Comparison of ENCODE assay signal across 8 cellular contexts in the genomic region with DNA sequence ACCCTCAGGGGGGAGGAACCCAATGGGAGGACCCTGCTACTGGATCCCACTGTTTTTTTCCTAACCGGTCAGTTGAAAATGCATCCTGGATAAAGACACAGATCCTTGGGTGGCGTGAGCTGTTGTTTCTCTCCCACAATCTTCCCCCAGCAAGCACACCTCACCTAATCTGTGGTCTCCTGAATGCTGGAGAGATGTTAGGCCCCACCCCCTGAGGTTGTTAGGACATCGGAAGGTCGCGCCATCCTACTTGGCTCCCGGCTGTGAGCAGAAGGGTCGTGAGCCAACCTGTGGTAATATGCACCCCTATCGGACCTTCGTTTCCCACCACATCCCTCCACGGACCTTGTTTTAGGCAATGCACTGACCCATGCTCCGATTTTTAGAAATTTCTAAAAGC.
DNase-seq lines count a peak whose midpoint lies in the region; ATAC-seq and TF ChIP-seq lines count a peak whose summit lies in the region.

No MANE protein-coding gene starts in this region.

- POLR2A ChIA-PET in BJ (lab: Charles Lee): no interaction called here

- TF ChIP-seq EP300 in neural cell (conservative IDR thresholded peaks at IDR 0.05; ENCODE audit: poor library complexity, severe bottlenecking): no peak

- H4K20me1 ChIP-seq in OCI-LY1 (ENCODE audit: insufficient read depth, low read length): no peaks in the 10 kb centered on the region
- H4K20me1 ChIP-seq in neural cell (ENCODE audit: insufficient read depth): peaks cover 8% of the 10 kb centered on the region

- CTCF ChIA-PET in BJ (lab: Yijun Ruan, JAX): interaction anchor here (0.6 to 1.6 kb wide), 5 partner anchors 30 to 1332 kb away, joined by 3 to 8 read pairs (median 3); no protein-coding TSS in a partner anchor

- H3K4me3 ChIP-seq in BJ (ENCODE audit: low read depth, low read length): peak overlapping the region; percentile 60
- peak overlapping the region; percentile 62 for H3K4me3 ChIP-seq in OCI-LY1 (ENCODE audit: low read depth, low read length, poor library complexity, severe bottlenecking)
- H3K4me3 ChIP-seq in epithelial cell of esophagus (ENCODE audit: low read length): peak overlapping the region; percentile 76
- peak overlapping the region; percentile 94 for H3K4me3 ChIP-seq in neural cell (ENCODE audit: low read length)

- H3K9me3 ChIP-seq in OCI-LY1 (ENCODE audit: low read length): no peaks in the 10 kb centered on the region
- H3K9me3 ChIP-seq in neural cell (ENCODE audit: low read length): no peaks in the 10 kb centered on the region

- H3K4me2 ChIP-seq in OCI-LY1 (ENCODE audit: low read length) (peak overlapping the region; percentile 67), neural cell (ENCODE audit: low read length) (peak overlapping the region; percentile 70)

- TF ChIP-seq CTCF in BJ (IDR thresholded peaks at IDR 0.05; ENCODE audit: insufficient read depth, low read depth, low read length) (no peak), OCI-LY1 (IDR thresholded peaks at IDR 0.05; ENCODE audit: low read length) (no peak), epithelial cell of esophagus (IDR thresholded peaks at IDR 0.05; ENCODE audit: insufficient read depth, low read depth, low read length, missing control alignments) (no peak), neural cell (IDR thresholded peaks at IDR 0.05; ENCODE audit: poor library complexity, severe bottlenecking) (no peak)

- no peaks in the 10 kb centered on the region for H3K79me2 ChIP-seq in OCI-LY1 (ENCODE audit: insufficient read depth, low read length)
- H3K79me2 ChIP-seq in neural cell (replicated peaks; ENCODE audit: insufficient read depth, low read length): peaks cover 96% of the 10 kb centered on the region

- TF ChIP-seq RAD21 in neural cell (conservative IDR thresholded peaks at IDR 0.05): no peak

- H3F3A ChIP-seq in OCI-LY1 (ENCODE audit: insufficient read depth, low read length) (no peaks in the 10 kb centered on the region), neural cell (ENCODE audit: insufficient read depth, low read length, poor library complexity, severe bottlenecking) (no peaks in the 10 kb centered on the region)

- H3K9me2 ChIP-seq in OCI-LY1 (ENCODE audit: low read depth, low read length) (no peaks in the 10 kb centered on the region), neural cell (ENCODE audit: insufficient read depth, low read length) (no peaks in the 10 kb centered on the region)

- H3K36me3 ChIP-seq in BJ (ENCODE audit: control insufficient read depth, insufficient read depth, low read length): peaks cover 6% of the 10 kb centered on the region
- no peaks in the 10 kb centered on the region for H3K36me3 ChIP-seq in OCI-LY1 (ENCODE audit: insufficient read depth, low read length)
- H3K36me3 ChIP-seq in neural cell (ENCODE audit: insufficient read depth, low read length): peaks cover 6% of the 10 kb centered on the region

- ATAC-seq in GM18511 (IDR thresholded peaks at IDR 0.05; ENCODE audit: unreplicated experiment): no peak

- H2AFZ ChIP-seq in OCI-LY1 (ENCODE audit: low read length) (no peak overlapping the region), neural cell (ENCODE audit: low read depth, low read length) (peak overlapping the region; percentile 1)

- no peak for DNase-seq in BJ (ENCODE audit: low read depth)
- DNase-seq in epithelial cell of esophagus (ENCODE audit: low read depth): no peak
- no peak for DNase-seq in KG1 (lab: John Stamatoyannopoulos, UW)
- DNase-seq in ureter (ENCODE audit: low spot score): no peak
- no peak for DNase-seq in NCI-H2029 treated with DMSO at 0.1 percent for 48 hours (lab: John Stamatoyannopoulos, UW)

- H3K9ac ChIP-seq in OCI-LY1 (ENCODE audit: low read length) (no peak overlapping the region; the same call in 1 of the 2 replicates), neural cell (ENCODE audit: low read length) (peak overlapping the region; percentile 89)

- H3K4me1 ChIP-seq in OCI-LY1 (ENCODE audit: insufficient read depth, low read length, severe bottlenecking): peaks cover 24% of the 10 kb centered on the region

- H3K27me3 ChIP-seq in BJ (ENCODE audit: control insufficient read depth, insufficient read depth, low read length): no peaks in the 10 kb centered on the region
- no peaks in the 10 kb centered on the region; the same call in 1 of the 2 replicates for H3K27me3 ChIP-seq in OCI-LY1 (ENCODE audit: insufficient read depth, low read length)
- H3K27me3 ChIP-seq in neural cell (ENCODE audit: insufficient read depth, low read depth, low read length): no peaks in the 10 kb centered on the region

- H3K27ac ChIP-seq in OCI-LY1 (ENCODE audit: low read depth, low read length, poor library complexity, severe bottlenecking) (no peak overlapping the region), neural cell (ENCODE audit: low read length) (peak overlapping the region; percentile 92)

TF ChIP-seq in neural cell, 6 proteins besides CTCF, POLR2A, EP300 and RAD21:
- TF ChIP-seq, protein P1, sequence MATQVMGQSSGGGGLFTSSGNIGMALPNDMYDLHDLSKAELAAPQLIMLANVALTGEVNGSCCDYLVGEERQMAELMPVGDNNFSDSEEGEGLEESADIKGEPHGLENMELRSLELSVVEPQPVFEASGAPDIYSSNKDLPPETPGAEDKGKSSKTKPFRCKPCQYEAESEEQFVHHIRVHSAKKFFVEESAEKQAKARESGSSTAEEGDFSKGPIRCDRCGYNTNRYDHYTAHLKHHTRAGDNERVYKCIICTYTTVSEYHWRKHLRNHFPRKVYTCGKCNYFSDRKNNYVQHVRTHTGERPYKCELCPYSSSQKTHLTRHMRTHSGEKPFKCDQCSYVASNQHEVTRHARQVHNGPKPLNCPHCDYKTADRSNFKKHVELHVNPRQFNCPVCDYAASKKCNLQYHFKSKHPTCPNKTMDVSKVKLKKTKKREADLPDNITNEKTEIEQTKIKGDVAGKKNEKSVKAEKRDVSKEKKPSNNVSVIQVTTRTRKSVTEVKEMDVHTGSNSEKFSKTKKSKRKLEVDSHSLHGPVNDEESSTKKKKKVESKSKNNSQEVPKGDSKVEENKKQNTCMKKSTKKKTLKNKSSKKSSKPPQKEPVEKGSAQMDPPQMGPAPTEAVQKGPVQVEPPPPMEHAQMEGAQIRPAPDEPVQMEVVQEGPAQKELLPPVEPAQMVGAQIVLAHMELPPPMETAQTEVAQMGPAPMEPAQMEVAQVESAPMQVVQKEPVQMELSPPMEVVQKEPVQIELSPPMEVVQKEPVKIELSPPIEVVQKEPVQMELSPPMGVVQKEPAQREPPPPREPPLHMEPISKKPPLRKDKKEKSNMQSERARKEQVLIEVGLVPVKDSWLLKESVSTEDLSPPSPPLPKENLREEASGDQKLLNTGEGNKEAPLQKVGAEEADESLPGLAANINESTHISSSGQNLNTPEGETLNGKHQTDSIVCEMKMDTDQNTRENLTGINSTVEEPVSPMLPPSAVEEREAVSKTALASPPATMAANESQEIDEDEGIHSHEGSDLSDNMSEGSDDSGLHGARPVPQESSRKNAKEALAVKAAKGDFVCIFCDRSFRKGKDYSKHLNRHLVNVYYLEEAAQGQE (IDR thresholded peaks at IDR 0.05; ENCODE audit: borderline replicate concordance): no peak
- TF ChIP-seq EZH2 (IDR thresholded peaks at IDR 0.05; ENCODE audit: borderline replicate concordance, insufficient read depth, low read length, poor library complexity, severe bottlenecking) (no peak), TAF1 (IDR thresholded peaks at IDR 0.05; ENCODE audit: low read depth) (no peak), MXI1 (conservative IDR thresholded peaks at IDR 0.05; ENCODE audit: poor library complexity, severe bottlenecking) (no peak), SMC3 (conservative IDR thresholded peaks at IDR 0.05; ENCODE audit: poor library complexity) (no peak), POLR2AphosphoS5 (IDR thresholded peaks at IDR 0.05) (no peak)
